In the genomic region with DNA sequence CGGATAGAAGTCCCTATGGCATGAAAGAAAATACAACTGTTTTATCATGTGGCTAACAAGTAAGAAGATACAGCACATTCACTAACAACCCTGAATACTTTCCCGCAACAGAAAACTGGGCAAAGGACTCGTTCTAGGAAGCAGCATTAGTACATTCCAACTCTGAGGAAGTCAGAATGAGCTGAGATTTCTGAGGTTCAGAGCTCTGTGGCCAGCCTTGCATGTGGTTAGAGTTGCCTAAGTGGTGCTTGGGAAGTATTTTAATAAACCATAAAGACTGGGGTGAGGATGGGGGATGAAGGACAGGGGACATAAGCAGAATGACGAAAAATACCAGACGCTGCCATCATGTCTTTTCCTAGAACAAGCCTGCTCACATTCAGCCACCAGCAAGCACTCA, we compare ENCODE assay signal across 18 cellular contexts.
"Had no signal": no experiment of that assay in that cellular context is flagged by ENCODE, and none has a peak within 500 bp of the region (broad histone marks: within the 10 kb centered on the region; RNA-seq: fewer than 3 reads in every experiment).

No MANE protein-coding gene starts in this region.

- DNase-seq: effector CD4-positive, alpha-beta T cell; endodermal cell; gastrocnemius medialis; islet precursor cell; mammary epithelial cell; naive thymus-derived CD8-positive, alpha-beta T cell; pancreas; right cardiac atrium; stimulated activated CD4-positive, alpha-beta T cell treated with anti-CD3 and anti-CD28 coated beads, Interleukin-4, amount 100 ng/mL, for 1 hour; stimulated activated CD8-positive, alpha-beta memory T cell treated with anti-CD3 and anti-CD28 coated beads, Interleukin-4, amount 100 ng/mL, for 48 hours; stimulated activated naive CD8-positive, alpha-beta T cell treated with anti-CD3 and anti-CD28 coated beads, Interleukin-15, Interleukin-2, amounts not matched to agents 100 U/mL and 50 U/mL, for 24 hours; tibial artery; upper lobe of left lung had no signal

- H3K4me1 ChIP-seq: gastrocnemius medialis, pancreas, tibial artery, upper lobe of left lung, vagina had no signal

- H3K27me3 ChIP-seq: gastrocnemius medialis, pancreas, tibial artery, upper lobe of left lung, vagina had no signal

- ATAC-seq: esophagus mucosa; gastrocnemius medialis; left lobe of liver; naive thymus-derived CD8-positive, alpha-beta T cell; pancreas; right cardiac atrium; stimulated activated naive CD8-positive, alpha-beta T cell treated with anti-CD3 and anti-CD28 coated beads, Interleukin-15, Interleukin-2, amounts not matched to agents 100 U/mL and 50 U/mL, for 24 hours had no signal

- H3K9me3 ChIP-seq: gastrocnemius medialis, neutrophil, pancreas, tibial artery, upper lobe of left lung, vagina had no signal

- H3K27ac ChIP-seq: coronary artery, gastrocnemius medialis, neutrophil, pancreas, tibial artery, upper lobe of left lung, vagina had no signal

- H3K36me3 ChIP-seq: gastrocnemius medialis, neutrophil, pancreas, tibial artery, upper lobe of left lung, vagina had no signal

- H3K4me3 ChIP-seq: coronary artery, gastrocnemius medialis, pancreas, tibial artery, upper lobe of left lung, vagina had no signal
